ENCODE assay signal across 2 cellular contexts in genomic region chr1:29397981-29398380, GRCh38.
TF ChIP-seq lines count a peak whose summit lies in the region.

No MANE protein-coding gene starts in this region.

TF ChIP-seq in SK-N-SH, 30 proteins besides CTCF, POLR2A, EP300 and RAD21 (continued from another document):
- no peak for TF ChIP-seq MAX (IDR thresholded peaks at IDR 0.05; ENCODE audit: low read depth)
- TF ChIP-seq IRF3 (IDR thresholded peaks at IDR 0.05; ENCODE audit: low read depth, low read length), result no peak
- TF ChIP-seq REST (IDR thresholded peaks at IDR 0.05; ENCODE audit: low read depth, low read length), result no peak

TF ChIP-seq in WTC11, 78 proteins besides CTCF, POLR2A, EP300 and RAD21 (continued from another document):
- TF ChIP-seq ZNF281 (CRISPR knock-in tag; IDR thresholded peaks at IDR 0.05) (no peak), E2F5 (CRISPR knock-in tag; IDR thresholded peaks at IDR 0.05) (no peak), TEAD4 (CRISPR knock-in tag; IDR thresholded peaks at IDR 0.05) (no peak), KAT7 (CRISPR knock-in tag; IDR thresholded peaks at IDR 0.05; ENCODE audit: borderline replicate concordance) (no peak), E2F1 (CRISPR knock-in tag; IDR thresholded peaks at IDR 0.05) (no peak), NR3C1 (CRISPR knock-in tag; conservative IDR thresholded peaks at IDR 0.05; ENCODE audit: low read depth) (no peak), ZNF219 (CRISPR knock-in tag; IDR thresholded peaks at IDR 0.05; ENCODE audit: borderline replicate concordance) (no peak), MYBL2 (CRISPR knock-in tag; IDR thresholded peaks at IDR 0.05) (no peak), TCF7 (CRISPR knock-in tag; IDR thresholded peaks at IDR 0.05; ENCODE audit: low read depth) (no peak), ATF1 (CRISPR knock-in tag; IDR thresholded peaks at IDR 0.05) (no peak), ATF2 (CRISPR knock-in tag; IDR thresholded peaks at IDR 0.05; ENCODE audit: borderline replicate concordance, low read depth) (no peak), AFF4 (CRISPR knock-in tag; IDR thresholded peaks at IDR 0.05; ENCODE audit: borderline replicate concordance) (no peak), TP53 (CRISPR knock-in tag; IDR thresholded peaks at IDR 0.05) (no peak), PRRX2 (CRISPR knock-in tag; IDR thresholded peaks at IDR 0.05) (no peak), RORB (CRISPR knock-in tag; IDR thresholded peaks at IDR 0.05) (no peak), NR2C2 (CRISPR knock-in tag; IDR thresholded peaks at IDR 0.05) (no peak)
